Comparison of ENCODE assay signal across 21 cellular contexts in the genomic region with DNA sequence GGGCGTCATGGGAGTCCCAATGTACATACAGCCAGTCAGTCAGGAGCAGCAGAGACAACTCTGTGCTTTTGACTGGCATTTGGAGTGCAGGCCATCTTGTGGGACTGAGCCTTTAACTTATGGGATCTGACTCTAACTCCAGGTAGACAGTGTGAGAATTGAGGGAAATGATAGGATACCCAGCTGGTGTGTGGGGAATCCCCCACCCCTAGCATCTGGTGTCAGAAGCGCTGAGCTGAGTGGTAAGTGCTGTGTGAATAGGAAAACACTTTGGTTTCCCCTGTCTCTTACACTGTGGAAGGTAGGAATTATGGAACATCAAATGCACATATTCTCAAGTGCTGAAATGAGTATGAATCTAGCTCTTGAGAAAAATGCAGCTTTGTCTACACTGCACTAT. TPM values are rescaled to one million over a fixed set of nuclear protein-coding genes. Genes with fewer than 3 reads are reported as not detected.
DNase-seq lines count a peak whose midpoint lies in the region; ATAC-seq and TF ChIP-seq lines count a peak whose summit lies in the region.
"Had no signal": no experiment of that assay in that cellular context is flagged by ENCODE, and none has a peak within 500 bp of the region (broad histone marks: within the 10 kb centered on the region; RNA-seq: fewer than 3 reads in every experiment).

No MANE protein-coding gene starts in this region.

- H3K27me3 Mint-ChIP-seq in GM23338 (ENCODE audit: insufficient read depth, low read depth, poor library complexity) = peaks cover 2% of the 10 kb centered on the region
- H3K27me3 Mint-ChIP-seq in WTC11 (ENCODE audit: low read depth) = no peaks in the 10 kb centered on the region
- H3K27me3 Mint-ChIP-seq in neural crest cell (ENCODE audit: low read depth) = no peaks in the 10 kb centered on the region

- H3K4me3 Mint-ChIP-seq in GM23338 (no peak overlapping the region), WTC11 (no peak overlapping the region), neural crest cell (no peak overlapping the region)
- H3K4me3 Mint-ChIP-seq: CD14-positive monocyte; T-helper 1 cell treated with Interleukin-12 subunit alpha and Interleukin-12 subunit beta and Interleukin-4 antibody, amounts not matched to agents 30 μg/mL and 1 μg/mL, for 36 hours had no signal

- H2AFZ ChIP-seq in GM23338 = peak overlapping the region; percentile 75; the same call in 1 of the 2 replicates

- H2BK15ac ChIP-seq in mesendoderm (replicated peaks; ENCODE audit: low read depth) = no peak overlapping the region

- H3K18ac ChIP-seq in mesendoderm (ENCODE audit: low read length) = no peak overlapping the region

- WGBS in mesendoderm (ENCODE audit: extremely low coverage, insufficient coverage, low lambda C conversion rate) = no CpG with 5 or more reads among the region's 2 CpGs

- no peak overlapping the region for H2BK5ac ChIP-seq in mesendoderm (ENCODE audit: low read length)

- H3K9ac ChIP-seq in mesendoderm (ENCODE audit: low read length) = no peak overlapping the region
- H3K9ac ChIP-seq: SK-N-SH had no signal

- H3K4me2 ChIP-seq in GM23338 (no peak overlapping the region), mesendoderm (ENCODE audit: low read length) (no peak overlapping the region)
- H3K4me2 ChIP-seq: SK-N-SH had no signal

- H3K36me3 ChIP-seq in GM23338 (ENCODE audit: insufficient read depth) = no peaks in the 10 kb centered on the region
- H3K36me3 ChIP-seq in mesendoderm (ENCODE audit: control insufficient read depth, insufficient read depth, low read length) = no peaks in the 10 kb centered on the region

- no peak overlapping the region for H2AK5ac ChIP-seq in mesendoderm (ENCODE audit: low read length)

- peak; percentile 43 for DNase-seq in D341Med (ENCODE audit: low spot score)
- no peak for DNase-seq in GM23338 (ENCODE audit: low spot score)
- DNase-seq in WTC11 (ENCODE audit: low spot score) = no peak
- no peak for DNase-seq in neural crest cell (ENCODE audit: low read depth, low spot score)
- no peak for DNase-seq in mesendoderm
- DNase-seq in dedifferentiated amniotic fluid mesenchymal stem cell (ENCODE audit: extremely low spot score) = no peak
- DNase-seq: BE2C, DMS53, GOT3, HCEC 1CT, Karpas-422, NCI-H1092, NCI-H1417 treated with DMSO at 0.1 percent for 48 hours, NCI-H1694 treated with DMSO at 0.1 percent for 48 hours, NCI-H2081, SK-N-SH, SW 1271 had no signal

- no peak overlapping the region for H4K5ac ChIP-seq in mesendoderm (ENCODE audit: low read length)

- no peak overlapping the region for H4K8ac ChIP-seq in mesendoderm (ENCODE audit: low read depth, low read length)

- H3K4ac ChIP-seq in mesendoderm (ENCODE audit: low read depth, low read length) = no peak overlapping the region

- H3K56ac ChIP-seq in mesendoderm (ENCODE audit: low read length) = no peak overlapping the region

- POLR2A ChIA-PET in WTC11 (lab: Charles Lee) = interaction anchor here (0.8 to 1.1 kb wide), 2 partner anchors 31 to 81 kb away, joined by 3 to 4 read pairs; a partner anchor contains a TSS

- H3K9me2 ChIP-seq in GM23338 (ENCODE audit: insufficient read depth) = no peaks in the 10 kb centered on the region
- H3K9me2 ChIP-seq: SK-N-SH had no signal

- H3K79me1 ChIP-seq in mesendoderm (ENCODE audit: low read length) = no peaks in the 10 kb centered on the region

- H3K27ac Mint-ChIP-seq in GM23338 (no peak overlapping the region), WTC11 (no peak overlapping the region), neural crest cell (ENCODE audit: unreplicated experiment) (peak overlapping the region; percentile 23)
- H3K27ac Mint-ChIP-seq: T-helper 1 cell treated with Interleukin-12 subunit alpha and Interleukin-12 subunit beta and Interleukin-4 antibody, amounts not matched to agents 30 μg/mL and 1 μg/mL, for 36 hours had no signal

- H3K27me3 ChIP-seq in GM23338 (ENCODE audit: insufficient read depth) (no peaks in the 10 kb centered on the region), mesendoderm (ENCODE audit: insufficient read depth, low read length, poor library complexity) (no peaks in the 10 kb centered on the region)
- H3K27me3 ChIP-seq: BE2C had no signal

- H3K23ac ChIP-seq in mesendoderm (ENCODE audit: low read length) = no peak overlapping the region

- no peaks in the 10 kb centered on the region for H3F3A ChIP-seq in GM23338 (replicated peaks; ENCODE audit: low read depth)

- H2BK120ac ChIP-seq in mesendoderm (ENCODE audit: low read depth, low read length) = no peak overlapping the region

- H3K9me3 Mint-ChIP-seq in GM23338 = no peaks in the 10 kb centered on the region
- H3K9me3 Mint-ChIP-seq in WTC11 = no peaks in the 10 kb centered on the region
- H3K9me3 Mint-ChIP-seq in neural crest cell = no peaks in the 10 kb centered on the region
- H3K9me3 Mint-ChIP-seq: CD14-positive monocyte; T-helper 1 cell treated with Interleukin-12 subunit alpha and Interleukin-12 subunit beta and Interleukin-4 antibody, amounts not matched to agents 30 μg/mL and 1 μg/mL, for 36 hours had no signal

- CTCF ChIA-PET in WTC11 (lab: Charles Lee) = interaction anchor here (1.2 to 2.6 kb wide), 2 partner anchors 23 to 46 kb away, joined by 4 to 11 read pairs; no protein-coding TSS in a partner anchor

- no peak overlapping the region for H3K4me3 ChIP-seq in GM23338
- no peak overlapping the region for H3K4me3 ChIP-seq in mesendoderm (ENCODE audit: low read length)

- no peak for ATAC-seq in GM23338
- peak; percentile 21 for ATAC-seq in WTC11
- no peak for ATAC-seq in GM21367 (IDR thresholded peaks at IDR 0.05; ENCODE audit: unreplicated experiment)

- TF ChIP-seq CTCF in GM23338 (conservative IDR thresholded peaks at IDR 0.05; ENCODE audit: low read depth in 2 of 2) (no peak), WTC11 (IDR thresholded peaks at IDR 0.05) (no peak), neural crest cell (conservative IDR thresholded peaks at IDR 0.05) (no peak)

- H3K36me3 Mint-ChIP-seq in GM23338 (ENCODE audit: low read depth) (no peaks in the 10 kb centered on the region), WTC11 (no peaks in the 10 kb centered on the region), neural crest cell (ENCODE audit: low read depth) (no peaks in the 10 kb centered on the region)

- H4K20me1 ChIP-seq in GM23338 (replicated peaks; ENCODE audit: insufficient read depth) = no peaks in the 10 kb centered on the region

- H3K79me2 ChIP-seq in GM23338 (replicated peaks; ENCODE audit: insufficient read depth) (no peaks in the 10 kb centered on the region), mesendoderm (ENCODE audit: control insufficient read depth, insufficient read depth, low read length) (no peaks in the 10 kb centered on the region)

- H3K4me1 Mint-ChIP-seq in GM23338 = peaks cover 9% of the 10 kb centered on the region; the same call in 2 of the 3 replicates
- peaks cover 13% of the 10 kb centered on the region for H3K4me1 Mint-ChIP-seq in WTC11
- peaks cover 15% of the 10 kb centered on the region for H3K4me1 Mint-ChIP-seq in neural crest cell

- H3K4me1 ChIP-seq in GM23338 (ENCODE audit: insufficient read depth) (peaks cover 8% of the 10 kb centered on the region; the same call in 1 of the 2 replicates), mesendoderm (ENCODE audit: control insufficient read depth, low read depth, low read length) (peaks cover 2% of the 10 kb centered on the region)

- H3K27ac ChIP-seq in GM23338 (ENCODE audit: low read depth) (no peak overlapping the region), mesendoderm (ENCODE audit: low read depth, low read length) (no peak overlapping the region)

TF ChIP-seq in WTC11, 78 proteins besides CTCF, POLR2A, EP300 and RAD21:
- TF ChIP-seq, protein P1, sequence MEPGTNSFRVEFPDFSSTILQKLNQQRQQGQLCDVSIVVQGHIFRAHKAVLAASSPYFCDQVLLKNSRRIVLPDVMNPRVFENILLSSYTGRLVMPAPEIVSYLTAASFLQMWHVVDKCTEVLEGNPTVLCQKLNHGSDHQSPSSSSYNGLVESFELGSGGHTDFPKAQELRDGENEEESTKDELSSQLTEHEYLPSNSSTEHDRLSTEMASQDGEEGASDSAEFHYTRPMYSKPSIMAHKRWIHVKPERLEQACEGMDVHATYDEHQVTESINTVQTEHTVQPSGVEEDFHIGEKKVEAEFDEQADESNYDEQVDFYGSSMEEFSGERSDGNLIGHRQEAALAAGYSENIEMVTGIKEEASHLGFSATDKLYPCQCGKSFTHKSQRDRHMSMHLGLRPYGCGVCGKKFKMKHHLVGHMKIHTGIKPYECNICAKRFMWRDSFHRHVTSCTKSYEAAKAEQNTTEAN (CRISPR knock-in tag; IDR thresholded peaks at IDR 0.05) = no peak
- TF ChIP-seq ZBTB21 (CRISPR knock-in tag; IDR thresholded peaks at IDR 0.05; ENCODE audit: borderline replicate concordance) (no peak), ZNF423 (CRISPR knock-in tag; IDR thresholded peaks at IDR 0.05) (no peak), FOXJ3 (CRISPR knock-in tag; IDR thresholded peaks at IDR 0.05; ENCODE audit: borderline replicate concordance) (no peak), GRHL2 (CRISPR knock-in tag; IDR thresholded peaks at IDR 0.05; ENCODE audit: insufficient replicate concordance, severe bottlenecking) (no peak)
- TF ChIP-seq, protein P2, sequence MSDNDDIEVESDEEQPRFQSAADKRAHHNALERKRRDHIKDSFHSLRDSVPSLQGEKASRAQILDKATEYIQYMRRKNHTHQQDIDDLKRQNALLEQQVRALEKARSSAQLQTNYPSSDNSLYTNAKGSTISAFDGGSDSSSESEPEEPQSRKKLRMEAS (CRISPR knock-in tag; IDR thresholded peaks at IDR 0.05) = no peak

RNA-seq across cellular contexts. Expression of a gene that starts 43.9 kb away (rescaled TPM):
- 1.5 and 1.6 TPM in 2 replicates for total RNA-seq in GM23338 (2014; rRNA removed; shearing (Covaris generic))
- 3.4 TPM in 2 replicates for polyA plus RNA-seq in GM23338 (2016; fragmentation: Nextera tagmentation; extraction: Ambion mirVana)
- 3.1 to 5.5 TPM (median 5.5 TPM) in 3 replicates for total RNA-seq in WTC11 (2021)
- 0.56 and 0.68 TPM in 2 replicates for total RNA-seq in neural crest cell
- polyA plus RNA-seq in mesendoderm (2013, experiment 1 of 2) = 0.95 TPM
- polyA plus RNA-seq in mesendoderm (2013, experiment 2 of 2) = 1.1 TPM
- total RNA-seq: G401 had no signal

RNA-seq across cellular contexts. Expression of a gene that starts 54.0 kb away (rescaled TPM):
- 80.7 and 81.1 TPM in 2 replicates for total RNA-seq in GM23338 (2014; rRNA removed; shearing (Covaris generic))
- 69.4 and 78.4 TPM in 2 replicates for polyA plus RNA-seq in GM23338 (2016; fragmentation: Nextera tagmentation; extraction: Ambion mirVana)
- total RNA-seq in WTC11 (2021) (50.4 to 62.7 TPM (median 51.7 TPM) in 3 replicates), neural crest cell (29.4 and 32.4 TPM in 2 replicates)
- polyA plus RNA-seq in mesendoderm (2013, experiment 1 of 2) = 75.0 TPM
- polyA plus RNA-seq in mesendoderm (2013, experiment 2 of 2) = 74.7 TPM
